In genomic region chr14:28577711-28578131, GRCh38 we compare ENCODE assay signal across 18 cellular contexts.
DNase-seq lines count a peak whose midpoint lies in the region; TF ChIP-seq lines count a peak whose summit lies in the region.
"Had no signal": no experiment of that assay in that cellular context is flagged by ENCODE, and none has a peak within 500 bp of the region (broad histone marks: within the 10 kb centered on the region; RNA-seq: fewer than 3 reads in every experiment).

No MANE protein-coding gene starts in this region.

- no peak overlapping the region for H3K23ac ChIP-seq in neuronal stem cell (ENCODE audit: low read depth, low read length, poor library complexity)

- H4K91ac ChIP-seq in neuronal stem cell (ENCODE audit: low read depth, low read length, poor library complexity) = no peak overlapping the region

- POLR2A ChIA-PET in SK-N-SH (lab: Yijun Ruan, JAX) = no interaction called here

- peak overlapping the region; percentile 67 to 70; a peak in 3 of 4 replicates for H3K27ac ChIP-seq in SK-N-SH (ENCODE audit: low read depth in 2 of 2, low read length in 1 of 2)
- H3K27ac ChIP-seq in epithelial cell of prostate = peak overlapping the region; percentile 73
- H3K27ac ChIP-seq in neuronal stem cell (replicated peaks; ENCODE audit: low read length) = no peak overlapping the region
- H3K27ac ChIP-seq: right atrium auricular region had no signal

- H3K27me3 ChIP-seq in SK-N-SH (ENCODE audit: insufficient read depth) (no peaks in the 10 kb centered on the region), neuronal stem cell (ENCODE audit: control insufficient read depth in 3 of 3, insufficient read depth in 3 of 3, low read depth in 1 of 3, low read length in 3 of 3) (no peaks in the 10 kb centered on the region)
- H3K27me3 ChIP-seq: right atrium auricular region had no signal

- no peak overlapping the region for H2BK12ac ChIP-seq in neuronal stem cell (ENCODE audit: low read length)

- no peak overlapping the region for H2BK5ac ChIP-seq in neuronal stem cell (ENCODE audit: low read length)

- H4K8ac ChIP-seq in neuronal stem cell (ENCODE audit: low read depth, low read length) = no peak overlapping the region

- no peaks in the 10 kb centered on the region for H4K20me1 ChIP-seq in SK-N-SH (ENCODE audit: insufficient read depth)

- H3K9me3 ChIP-seq in SK-N-SH (no peaks in the 10 kb centered on the region), neuronal stem cell (replicated peaks in 1 of 2; ENCODE audit: control insufficient read depth in 2 of 2, insufficient read depth in 1 of 2, low read depth in 1 of 2, low read length in 2 of 2) (peaks cover 0 to 2% of the 10 kb centered on the region in 2 donors)

- H3K9me2 ChIP-seq in SK-N-SH = no peaks in the 10 kb centered on the region

- no peak overlapping the region for H2BK120ac ChIP-seq in neuronal stem cell (ENCODE audit: low read depth, low read length)

- H3K4me2 ChIP-seq in SK-N-SH (peak overlapping the region; percentile 78), neuronal stem cell (ENCODE audit: insufficient read depth, low read length, poor library complexity, severe bottlenecking) (no peak overlapping the region)

- no peak overlapping the region for H2BK15ac ChIP-seq in neuronal stem cell (ENCODE audit: low read length)

- CTCF ChIA-PET in SK-N-SH (lab: Yijun Ruan, JAX) = no interaction called here

- no peak for TF ChIP-seq CTCF in SK-N-SH (IDR thresholded peaks at IDR 0.05)

- 5% methylated on average over 2 of the region's 2 CpGs for WGBS in SK-N-SH (ENCODE audit: low lambda C conversion rate)
- no CpG with 5 or more reads among the region's 2 CpGs for whole genome bisulfite sequencing in neuronal stem cell (ENCODE audit: extremely low coverage in 2 of 2, insufficient read length in 2 of 2, insufficient replicate concordance in 1 of 2), 2 donors

- H3K4me1 ChIP-seq in SK-N-SH (ENCODE audit: control insufficient read depth in 1 of 2, insufficient read depth in 2 of 2, low read depth in 1 of 2, low read length in 1 of 2) (0 out of 4 replicates have a peak, but pooled peaks cover 0 to 15% of the 10 kb centered on the region in 2 experiments), neuronal stem cell (ENCODE audit: control insufficient read depth in 2 of 2, insufficient read depth in 1 of 2, low read depth in 1 of 2, low read length in 2 of 2) (no peaks in the 10 kb centered on the region)
- H3K4me1 ChIP-seq: right atrium auricular region had no signal

- no peak for TF ChIP-seq RAD21 in SK-N-SH (IDR thresholded peaks at IDR 0.05; ENCODE audit: low read length)

- H2AFZ ChIP-seq in SK-N-SH (ENCODE audit: low read depth) (peak overlapping the region; percentile 84; the same call in 1 of the 2 replicates), neuronal stem cell (ENCODE audit: low read length) (peak overlapping the region; percentile 22)

- H3K4me3 ChIP-seq in SK-N-SH (ENCODE audit: low read depth in 2 of 2, low read length in 1 of 2) (peak overlapping the region; percentile 12 to 60; a peak in 3 of 4 replicates), neuronal stem cell (ENCODE audit: low read length in 2 of 2) (no peak overlapping the region)
- H3K4me3 ChIP-seq: right atrium auricular region had no signal

- H3K18ac ChIP-seq in neuronal stem cell (ENCODE audit: low read length) = no peak overlapping the region

- no peak overlapping the region for H3K4ac ChIP-seq in neuronal stem cell (ENCODE audit: low read length)

- peak in 1 of 2 experiments; percentile 21; a peak in 1 of 4 replicates for TF ChIP-seq EP300 in SK-N-SH (IDR thresholded peaks at IDR 0.05; ENCODE audit: borderline replicate concordance in 1 of 2, low read depth in 1 of 2, low read length in 1 of 2)

- H2AK5ac ChIP-seq in neuronal stem cell (ENCODE audit: low read depth, low read length) = no peak overlapping the region

- DNase-seq in GM04503 (ENCODE audit: low read depth) (peak; percentile 6), SK-N-SH (no peak), epithelial cell of prostate (ENCODE audit: low read depth, low spot score) (no peak), neuronal stem cell (ENCODE audit: low spot score) (no peak), AG08396 (ENCODE audit: low spot score) (no peak), medulla oblongata (ENCODE audit: extremely low spot score) (no peak), midbrain (lab: John Stamatoyannopoulos, UW) (no peak)
- no peak for DNase-seq in activated naive CD4-positive, alpha-beta T cell (lab: John Stamatoyannopoulos, UW)
- DNase-seq: activated CD4-positive, alpha-beta T cell treated with anti-CD3 and anti-CD28 coated beads, Interleukin-2, amount 10 ng/mL, durations not matched to agents 7 days and 5 days; activated T-cell treated with anti-CD3 and anti-CD28 coated beads for 4 hours; hippocampal formation; left ventricle myocardium superior; NCI-H2029; NCI-H526; nephron progenitor cell; stimulated activated CD4-positive, alpha-beta T cell treated with anti-CD3 and anti-CD28 coated beads, Interleukin-4, amount 100 ng/mL, for 24 hours; T1000 had no signal

- H3K79me1 ChIP-seq in neuronal stem cell (ENCODE audit: low read depth, low read length) = no peaks in the 10 kb centered on the region

- no peaks in the 10 kb centered on the region for H3K36me3 ChIP-seq in SK-N-SH (replicated peaks in 1 of 2; ENCODE audit: control insufficient read depth in 1 of 2, insufficient read depth in 2 of 2, low read length in 1 of 2)
- no peaks in the 10 kb centered on the region for H3K36me3 ChIP-seq in neuronal stem cell (replicated peaks in 1 of 2; ENCODE audit: control insufficient read depth in 2 of 2, insufficient read depth in 2 of 2, low read length in 2 of 2)
- H3K36me3 ChIP-seq: right atrium auricular region had no signal

- peaks cover 5% of the 10 kb centered on the region for H3F3A ChIP-seq in SK-N-SH (replicated peaks; ENCODE audit: insufficient read depth)

- H3K9ac ChIP-seq in SK-N-SH (peak overlapping the region; percentile 38; the same call in 1 of the 2 replicates), neuronal stem cell (ENCODE audit: low read depth, low read length, poor library complexity) (no peak overlapping the region)

- no peaks in the 10 kb centered on the region for H3K79me2 ChIP-seq in SK-N-SH (ENCODE audit: insufficient read depth)

- H3K14ac ChIP-seq in neuronal stem cell (ENCODE audit: low read length) = no peak overlapping the region

TF ChIP-seq in SK-N-SH, 30 proteins besides CTCF, POLR2A, EP300 and RAD21:
- TF ChIP-seq FOSL2 (IDR thresholded peaks at IDR 0.05; ENCODE audit: borderline replicate concordance, low read depth) (peak; percentile 25; the same call in 1 of the 2 replicates), TCF12 (IDR thresholded peaks at IDR 0.05) (peak; percentile 42; the same call in 1 of the 2 replicates), RXRA (IDR thresholded peaks at IDR 0.05; ENCODE audit: borderline replicate concordance, low read depth) (no peak), ZBTB33 (IDR thresholded peaks at IDR 0.05; ENCODE audit: borderline replicate concordance, low read depth) (no peak), USF2 (IDR thresholded peaks at IDR 0.05; ENCODE audit: borderline replicate concordance, low read depth, low read length) (no peak)
- TF ChIP-seq, protein P1, sequence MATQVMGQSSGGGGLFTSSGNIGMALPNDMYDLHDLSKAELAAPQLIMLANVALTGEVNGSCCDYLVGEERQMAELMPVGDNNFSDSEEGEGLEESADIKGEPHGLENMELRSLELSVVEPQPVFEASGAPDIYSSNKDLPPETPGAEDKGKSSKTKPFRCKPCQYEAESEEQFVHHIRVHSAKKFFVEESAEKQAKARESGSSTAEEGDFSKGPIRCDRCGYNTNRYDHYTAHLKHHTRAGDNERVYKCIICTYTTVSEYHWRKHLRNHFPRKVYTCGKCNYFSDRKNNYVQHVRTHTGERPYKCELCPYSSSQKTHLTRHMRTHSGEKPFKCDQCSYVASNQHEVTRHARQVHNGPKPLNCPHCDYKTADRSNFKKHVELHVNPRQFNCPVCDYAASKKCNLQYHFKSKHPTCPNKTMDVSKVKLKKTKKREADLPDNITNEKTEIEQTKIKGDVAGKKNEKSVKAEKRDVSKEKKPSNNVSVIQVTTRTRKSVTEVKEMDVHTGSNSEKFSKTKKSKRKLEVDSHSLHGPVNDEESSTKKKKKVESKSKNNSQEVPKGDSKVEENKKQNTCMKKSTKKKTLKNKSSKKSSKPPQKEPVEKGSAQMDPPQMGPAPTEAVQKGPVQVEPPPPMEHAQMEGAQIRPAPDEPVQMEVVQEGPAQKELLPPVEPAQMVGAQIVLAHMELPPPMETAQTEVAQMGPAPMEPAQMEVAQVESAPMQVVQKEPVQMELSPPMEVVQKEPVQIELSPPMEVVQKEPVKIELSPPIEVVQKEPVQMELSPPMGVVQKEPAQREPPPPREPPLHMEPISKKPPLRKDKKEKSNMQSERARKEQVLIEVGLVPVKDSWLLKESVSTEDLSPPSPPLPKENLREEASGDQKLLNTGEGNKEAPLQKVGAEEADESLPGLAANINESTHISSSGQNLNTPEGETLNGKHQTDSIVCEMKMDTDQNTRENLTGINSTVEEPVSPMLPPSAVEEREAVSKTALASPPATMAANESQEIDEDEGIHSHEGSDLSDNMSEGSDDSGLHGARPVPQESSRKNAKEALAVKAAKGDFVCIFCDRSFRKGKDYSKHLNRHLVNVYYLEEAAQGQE (IDR thresholded peaks at IDR 0.05; ENCODE audit: low read depth, low read length) = no peak

Comparison
In these comparisons a context has a peak if more than half of its experiments do, and no peak if none do; other contexts are left out.
1. H3K4me3 ChIP-seq: peak in SK-N-SH (2 of 2); none in neuronal stem cell (0 of 2).